1 cellular context compared by ENCODE assay signal in the genomic region with DNA sequence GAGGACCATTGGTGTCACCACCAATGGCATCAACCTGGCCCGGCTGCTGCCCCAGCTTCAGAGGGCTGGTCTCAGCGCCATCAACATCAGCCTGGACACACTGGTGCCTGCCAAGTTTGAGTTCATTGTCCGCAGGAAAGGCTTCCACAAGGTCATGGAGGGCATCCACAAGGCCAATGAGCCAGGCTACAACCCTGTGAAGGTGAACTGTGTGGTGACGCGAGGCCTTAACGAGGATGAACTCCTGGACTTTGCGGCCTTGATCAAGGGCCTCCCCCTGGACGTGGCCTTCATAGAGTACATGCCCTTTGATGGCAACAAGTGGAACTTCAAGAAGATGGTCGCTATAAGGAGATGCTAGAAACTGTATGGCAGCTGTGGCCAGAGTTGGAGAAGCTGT.
TF ChIP-seq lines count a peak whose summit lies in the region.

No MANE protein-coding gene starts in this region.

TF ChIP-seq in HepG2, 621 proteins besides CTCF, POLR2A, EP300 and RAD21 (continued from another document):
- TF ChIP-seq FOXO1 (CRISPR knock-in tag; IDR thresholded peaks at IDR 0.05) (no peak; the same call in 1 of the 2 replicates), SAFB2 (CRISPR knock-in tag; IDR thresholded peaks at IDR 0.05; ENCODE audit: borderline replicate concordance, low read depth) (no peak), RBFOX2 (IDR thresholded peaks at IDR 0.05; ENCODE audit: low read depth, low read length) (no peak)
TF ChIP-seq in HepG2: peak in this region for 10.
